Comparison of ENCODE assay signal across 22 cellular contexts in the genomic region with DNA sequence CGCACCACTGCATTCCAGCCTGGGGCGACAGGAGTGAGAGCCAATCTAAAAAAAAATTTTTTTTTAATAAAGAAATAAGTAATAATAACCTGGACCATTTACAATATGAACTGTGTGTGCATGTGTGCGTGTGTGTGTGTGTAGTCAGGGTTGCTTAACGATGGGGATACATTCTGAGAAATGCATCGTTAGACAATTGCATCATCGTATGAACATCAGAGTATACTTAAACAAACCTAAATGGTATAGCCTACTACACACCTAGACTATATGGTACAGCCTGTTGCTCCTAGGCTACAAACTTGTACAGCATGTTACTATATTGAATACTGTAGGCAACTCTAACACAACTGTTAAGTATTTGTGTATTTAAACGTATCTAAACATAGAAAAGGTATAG. TPM values are rescaled to one million over a fixed set of nuclear protein-coding genes. Genes with fewer than 3 reads are reported as not detected.
DNase-seq lines count a peak whose midpoint lies in the region; ATAC-seq, FAIRE-seq and TF ChIP-seq lines count a peak whose summit lies in the region.
"Had no signal": no experiment of that assay in that cellular context is flagged by ENCODE, and none has a peak within 500 bp of the region (broad histone marks: within the 10 kb centered on the region; RNA-seq: fewer than 3 reads in every experiment).

No MANE protein-coding gene starts in this region.

- CTCF ChIA-PET in HepG2 (lab: Yijun Ruan, JAX; ENCODE audit: low intra/inter-chr PET ratio, low total read pairs), result no interaction called here
- CTCF ChIA-PET in IMR-90 (lab: Yijun Ruan, JAX), result no interaction called here
- CTCF ChIA-PET in K562 (lab: Yijun Ruan, JAX; ENCODE audit: low intra/inter-chr PET ratio), result no interaction called here

- H3K9me3 ChIP-seq in HepG2 (ENCODE audit: low read length), result no peaks in the 10 kb centered on the region
- H3K9me3 ChIP-seq in right lobe of liver, result no peaks in the 10 kb centered on the region
- H3K9me3 ChIP-seq in IMR-90 (ENCODE audit: control insufficient read depth, insufficient read depth, low read length), result no peaks in the 10 kb centered on the region
- no peaks in the 10 kb centered on the region for H3K9me3 ChIP-seq in K562 (replicated peaks; ENCODE audit: control insufficient read depth, insufficient read depth, low read depth, low read length)
- H3K9me3 ChIP-seq in suprapubic skin, result no peaks in the 10 kb centered on the region
- H3K9me3 ChIP-seq: A549, BE2C, BLaER1, Caco-2 had no signal

- FAIRE-seq in HepG2 (lab: Jason Lieb, UNC) (no peak), K562 (lab: Jason Lieb, UNC) (no peak)
- FAIRE-seq: A549, D721Med, G401.6, GM12891, GM18507 had no signal

- H3K9me1 ChIP-seq in IMR-90 (ENCODE audit: insufficient read depth, low read length) (0 out of 2 replicates have a peak, but pooled peaks cover 2% of the 10 kb centered on the region), K562 (ENCODE audit: control insufficient read depth, insufficient read depth, low read length) (no peaks in the 10 kb centered on the region)

- no peak overlapping the region for H3K4me3 ChIP-seq in HepG2 (replicated peaks in 1 of 3; ENCODE audit: insufficient read depth in 1 of 3, low read depth in 2 of 3, low read length in 3 of 3)
- no peak overlapping the region for H3K4me3 ChIP-seq in right lobe of liver
- no peak overlapping the region for H3K4me3 ChIP-seq in IMR-90 (ENCODE audit: insufficient read depth, low read depth, low read length)
- no peak overlapping the region for H3K4me3 ChIP-seq in K562
- no peak overlapping the region for H3K4me3 ChIP-seq in suprapubic skin
- H3K4me3 ChIP-seq: A549, BLaER1 had no signal

- no peak overlapping the region for H3K9ac ChIP-seq in HepG2 (ENCODE audit: insufficient read depth, low read depth, low read length)
- H3K9ac ChIP-seq in IMR-90 (ENCODE audit: low read depth, low read length), result no peak overlapping the region
- H3K9ac ChIP-seq in K562 (ENCODE audit: insufficient read depth in 1 of 2, low read depth in 2 of 2, low read length in 2 of 2), result no peak overlapping the region
- H3K9ac ChIP-seq: BLaER1 had no signal

- H3K27ac ChIP-seq in HepG2 (ENCODE audit: extremely low read length, insufficient read depth, low read length) (no peak overlapping the region), right lobe of liver (no peak overlapping the region), IMR-90 (ENCODE audit: insufficient read depth, low read length) (no peak overlapping the region), K562 (ENCODE audit: extremely low read depth, low read depth, low read length) (no peak overlapping the region), suprapubic skin (no peak overlapping the region)
- H3K27ac ChIP-seq: 22Rv1, BLaER1 had no signal

- no peaks in the 10 kb centered on the region for H4K20me1 ChIP-seq in HepG2 (ENCODE audit: insufficient read depth, low read length)
- H4K20me1 ChIP-seq in IMR-90 (ENCODE audit: insufficient read depth, low read length), result peaks cover 7% of the 10 kb centered on the region
- H4K20me1 ChIP-seq in K562 (replicated peaks; ENCODE audit: control insufficient read depth, insufficient read depth, low read length), result no peaks in the 10 kb centered on the region

- H4K5ac ChIP-seq in IMR-90 (ENCODE audit: low read depth, low read length), result no peak overlapping the region

- no peak overlapping the region for H2BK15ac ChIP-seq in IMR-90 (ENCODE audit: low read depth, low read length)

- H2AK5ac ChIP-seq in IMR-90 (ENCODE audit: low read depth, low read length), result no peak overlapping the region

- TF ChIP-seq RAD21 in HepG2 (CRISPR knock-in tag; IDR thresholded peaks at IDR 0.05) (no peak), IMR-90 (IDR thresholded peaks at IDR 0.05; ENCODE audit: low read length) (no peak), K562 (CRISPR knock-in tag; conservative IDR thresholded peaks at IDR 0.05 in 1 of 2, IDR thresholded peaks at IDR 0.05 in 1 of 2) (no peak)

- H3K56ac ChIP-seq in IMR-90 (ENCODE audit: extremely low read depth, insufficient read depth, low read length), result no peak overlapping the region

- no peak overlapping the region for H2BK120ac ChIP-seq in IMR-90 (ENCODE audit: low read depth, low read length)

- intact Hi-C loops in HepG2 (cut with micrococcal nuclease; ENCODE audit: unreplicated experiment), result no loop called here
- intact Hi-C loops in right lobe of liver (cut with DNase I), result no loop called here
- intact Hi-C loops in IMR-90 (cut with micrococcal nuclease), result loop anchor here (5.0 kb wide), 1 partner anchor 33 kb away; no protein-coding TSS in a partner anchor
- intact Hi-C loops in K562 (cut with micrococcal nuclease), result no loop called here

- no peak for TF ChIP-seq CTCF in HepG2 (CRISPR knock-in tag; IDR thresholded peaks at IDR 0.05)
- TF ChIP-seq CTCF in right lobe of liver (IDR thresholded peaks at IDR 0.05), result no peak
- no peak for TF ChIP-seq CTCF in IMR-90 (conservative IDR thresholded peaks at IDR 0.05; ENCODE audit: low read depth, low read length)
- no peak for TF ChIP-seq CTCF in K562 (IDR thresholded peaks at IDR 0.05 in 2 of 3, conservative IDR thresholded peaks at IDR 0.05 in 1 of 3; ENCODE audit: insufficient read depth in 2 of 3, low read depth in 1 of 3, low read length in 3 of 3)
- no peak for TF ChIP-seq CTCF in suprapubic skin (IDR thresholded peaks at IDR 0.05)

- H3K18ac ChIP-seq in IMR-90 (ENCODE audit: low read depth, low read length), result no peak overlapping the region

- H3K36me3 ChIP-seq in HepG2 (replicated peaks in 1 of 2; ENCODE audit: control insufficient read depth in 1 of 2, insufficient read depth in 2 of 2, low read length in 2 of 2), result peaks cover 5 to 39% of the 10 kb centered on the region in 2 experiments
- peaks cover 0 to 17% (median 0%) of the 10 kb centered on the region in 4 donors for H3K36me3 ChIP-seq in right lobe of liver
- peaks cover 7% of the 10 kb centered on the region; the same call in 1 of the 2 replicates for H3K36me3 ChIP-seq in IMR-90 (ENCODE audit: control insufficient read depth, insufficient read depth, low read length)
- H3K36me3 ChIP-seq in K562 (ENCODE audit: control insufficient read depth, insufficient read depth, low read length), result peaks cover 67% of the 10 kb centered on the region
- peaks cover 42% of the 10 kb centered on the region for H3K36me3 ChIP-seq in suprapubic skin

- TF ChIP-seq EP300 in HepG2 (IDR thresholded peaks at IDR 0.05; ENCODE audit: low read depth in 2 of 2, low read length in 2 of 2) (no peak), HepG2 (CRISPR knock-in tag; IDR thresholded peaks at IDR 0.05; ENCODE audit: borderline replicate concordance) (no peak), K562 (IDR thresholded peaks at IDR 0.05; ENCODE audit: low read length) (no peak), suprapubic skin (IDR thresholded peaks at IDR 0.05) (no peak)

- no TSS peak for BruUV-seq in HepG2 (replicated peaks; lab: Mats Ljungman, UMichigan)
- no TSS peak for BruUV-seq in IMR-90 (replicated peaks; lab: Mats Ljungman, UMichigan)
- no TSS peak for BruUV-seq in K562 (replicated peaks; lab: Mats Ljungman, UMichigan)

- H2BK20ac ChIP-seq in IMR-90 (ENCODE audit: low read depth, low read length), result no peak overlapping the region

- in situ Hi-C loops in HepG2 (cut with HindIII; ENCODE audit: extremely low pct_ligation_motif_present, low pct_unique_long_range_greater_than_20kb), result no loop called here
- in situ Hi-C loops in IMR-90 (cut with MboI; ENCODE audit: low sequenced_read_pairs), result no loop called here
- in situ Hi-C loops in K562 (cut with MboI), result no loop called here

- peaks cover 29 to 65% of the 10 kb centered on the region in 2 experiments for H3K79me1 ChIP-seq in IMR-90 (ENCODE audit: low read depth in 1 of 2, low read length in 2 of 2)

- H3K27me3 ChIP-seq in HepG2 (ENCODE audit: control insufficient read depth in 1 of 2, insufficient read depth in 2 of 2, low read length in 2 of 2) (no peaks in the 10 kb centered on the region), right lobe of liver (no peaks in the 10 kb centered on the region), IMR-90 (ENCODE audit: control insufficient read depth, insufficient read depth, low read length) (no peaks in the 10 kb centered on the region), K562 (ENCODE audit: control insufficient read depth in 2 of 2, insufficient read depth in 2 of 2, low read length in 2 of 2) (no peaks in the 10 kb centered on the region), suprapubic skin (no peaks in the 10 kb centered on the region)
- H3K27me3 ChIP-seq: BE2C, BLaER1 had no signal

- no peak overlapping the region for H2BK5ac ChIP-seq in IMR-90 (ENCODE audit: low read depth, low read length, poor library complexity, severe bottlenecking)

- WGBS in HepG2 (ENCODE audit: low lambda C conversion rate), result 96% methylated on average over 7 of the region's 7 CpGs
- 93% methylated on average over 7 of the region's 7 CpGs for WGBS in right lobe of liver (ENCODE audit: insufficient coverage, low coverage, low lambda C conversion rate, missing lambda C conversion rate)
- WGBS in IMR-90 (ENCODE audit: extremely low coverage in 2 of 2, insufficient read length in 1 of 2), 2 experiments, result no CpG with 5 or more reads among the region's 7 CpGs
- WGBS in K562 (ENCODE audit: insufficient coverage, low coverage, missing lambda C conversion rate), result 96% methylated on average over 7 of the region's 7 CpGs
- WGBS in suprapubic skin, result 97% methylated on average over 7 of the region's 7 CpGs

- DNase-seq in HepG2 (ENCODE audit: low spot score) (no peak), right lobe of liver (no peak), IMR-90 (no peak), K562 (ENCODE audit: extremely low read depth in 1 of 4, low spot score in 3 of 4) (no peak), OCI-M2 (lab: John Stamatoyannopoulos, UW; ENCODE audit: unreplicated experiment) (no peak), suprapubic skin (ENCODE audit: low spot score in 2 of 2) (no peak)
- DNase-seq: BE2C; C1 segment of cervical spinal cord; Caco-2; Calu3; CD4-positive, alpha-beta T cell; CD8-positive, alpha-beta T cell; DMS79 treated with DMSO at 0.1 percent for 48 hours; GF-D8 had no signal

- H3K4me2 ChIP-seq in HepG2 (ENCODE audit: low read depth, low read length) (no peak overlapping the region), IMR-90 (ENCODE audit: low read depth, low read length) (no peak overlapping the region), K562 (ENCODE audit: insufficient read depth, low read length) (no peak overlapping the region)
- H3K4me2 ChIP-seq: A549, BLaER1 had no signal

- H4K91ac ChIP-seq in IMR-90 (ENCODE audit: insufficient read depth, low read depth, low read length), result no peak overlapping the region

- no peak overlapping the region for H3K4ac ChIP-seq in IMR-90 (ENCODE audit: low read depth, low read length)

- TF ChIP-seq POLR2A in HepG2 (IDR thresholded peaks at IDR 0.05; ENCODE audit: insufficient read depth in 1 of 2, low read depth in 2 of 2, low read length in 2 of 2), result no peak
- no peak for TF ChIP-seq POLR2A in right lobe of liver (IDR thresholded peaks at IDR 0.05)
- no peak for TF ChIP-seq POLR2A in IMR-90 (IDR thresholded peaks at IDR 0.05; ENCODE audit: low read depth, low read length)
- no peak for TF ChIP-seq POLR2A in K562 (conservative IDR thresholded peaks at IDR 0.05)
- no peak for TF ChIP-seq POLR2A in suprapubic skin (IDR thresholded peaks at IDR 0.05)

- H3K4me1 ChIP-seq in HepG2 (ENCODE audit: insufficient read depth, low read length) (no peaks in the 10 kb centered on the region), right lobe of liver (no peaks in the 10 kb centered on the region), IMR-90 (ENCODE audit: control insufficient read depth, insufficient read depth, low read length) (no peaks in the 10 kb centered on the region), K562 (replicated peaks in 1 of 2; ENCODE audit: control insufficient read depth in 2 of 2, insufficient read depth in 2 of 2, low read length in 2 of 2) (no peaks in the 10 kb centered on the region; a peak in 1 of 5 replicates), suprapubic skin (peaks cover 6% of the 10 kb centered on the region)
- H3K4me1 ChIP-seq: BE2C, BLaER1, Caco-2 had no signal

- dilution Hi-C loops in IMR-90 (cut with HindIII; ENCODE audit: low sequenced_read_pairs, unreplicated experiment), result no loop called here

- H3K79me2 ChIP-seq in HepG2 (ENCODE audit: insufficient read depth, low read length) (peaks cover 8% of the 10 kb centered on the region), K562 (ENCODE audit: control insufficient read depth, insufficient read depth, low read length) (peaks cover 27% of the 10 kb centered on the region)

- ATAC-seq in HepG2, result no peak
- ATAC-seq in right lobe of liver, result no peak
- ATAC-seq in IMR-90 (ENCODE audit: low read depth), result no peak
- no peak for ATAC-seq in K562
- ATAC-seq in HG03520 (IDR thresholded peaks at IDR 0.05; ENCODE audit: unreplicated experiment), result no peak
- ATAC-seq: A549; CD8-positive, alpha-beta T cell had no signal

- H2AFZ ChIP-seq in HepG2 (ENCODE audit: low read length) (no peak overlapping the region), IMR-90 (replicated peaks; ENCODE audit: low read length, poor library complexity) (no peak overlapping the region), K562 (ENCODE audit: low read depth, low read length) (no peak overlapping the region)

- no peak overlapping the region for H2AK9ac ChIP-seq in IMR-90 (replicated peaks; ENCODE audit: low read depth, low read length, poor library complexity)

- H3K23ac ChIP-seq in IMR-90 (ENCODE audit: low read depth, low read length), result no peak overlapping the region

- no peak overlapping the region for H3K14ac ChIP-seq in IMR-90 (replicated peaks; ENCODE audit: low read depth, low read length)

- POLR2A ChIA-PET in HepG2 (lab: Yijun Ruan, JAX) (no interaction called here), IMR-90 (lab: Charles Lee; ENCODE audit: unreplicated experiment) (no interaction called here), K562 (lab: Yijun Ruan, JAX) (no interaction called here)

- H4K8ac ChIP-seq in IMR-90 (ENCODE audit: low read depth in 2 of 2, low read length in 2 of 2), result no peak overlapping the region

RNA-seq across cellular contexts. Expression of a gene that starts 26.4 kb away (rescaled TPM):
- 63.1 and 93.4 TPM in 2 replicates for total RNA-seq in HepG2 (2016; rRNA removed; fragmentation: Illumina TruSeq; extraction: Trizol)
- total RNA-seq in HepG2 (2016; cell fraction: cytosol; rRNA removed; fragmentation: Illumina TruSeq; extraction: Trizol; ENCODE audit: low read depth), result 6.5 and 8.1 TPM in 2 replicates
- total RNA-seq in HepG2 (2016; cell fraction: insoluble cytoplasmic fraction; rRNA removed; fragmentation: Illumina TruSeq; extraction: Trizol), result 58.8 and 76.9 TPM in 2 replicates
- 20.6 and 25.7 TPM in 2 replicates for total RNA-seq in HepG2 (2016; cell fraction: membrane; rRNA removed; fragmentation: Illumina TruSeq; extraction: Trizol)
- 32.3 and 40.7 TPM in 2 replicates for total RNA-seq in HepG2 (2016; cell fraction: nucleus; rRNA removed; fragmentation: Illumina TruSeq; extraction: Trizol)
- 12.7 and 20.7 TPM in 2 replicates for polyA plus RNA-seq in HepG2 (2011; rRNA removed)
- polyA plus RNA-seq in HepG2 (2011; cell fraction: cytosol; rRNA removed), result 7.4 and 9.4 TPM in 2 replicates
- polyA plus RNA-seq in HepG2 (2011; cell fraction: nucleus; rRNA removed), result 5.0 and 8.0 TPM in 2 replicates
- 41.4 and 47.6 TPM in 2 replicates for polyA plus RNA-seq in HepG2 (2012)
- 3.3 and 3.9 TPM in 2 replicates for polyA plus RNA-seq in HepG2 (2016; cell fraction: cytosol; fragmentation: Illumina TruSeq; extraction: Trizol; ENCODE audit: low read depth)
- polyA plus RNA-seq in HepG2 (2016; cell fraction: insoluble cytoplasmic fraction; fragmentation: Illumina TruSeq; extraction: Trizol; ENCODE audit: low read depth), result 55.3 and 66.3 TPM in 2 replicates
- 8.9 and 11.8 TPM in 2 replicates for polyA plus RNA-seq in HepG2 (2016; cell fraction: membrane; fragmentation: Illumina TruSeq; extraction: Trizol; ENCODE audit: low read depth)
- 25.6 and 30.3 TPM in 2 replicates for polyA plus RNA-seq in HepG2 (2016; cell fraction: nucleus; fragmentation: Illumina TruSeq; extraction: Trizol; ENCODE audit: insufficient read depth, low read depth)
- 16.4 and 35.5 TPM in 2 replicates for polyA minus RNA-seq in HepG2 (2011; rRNA and poly(A)+ RNA removed; ENCODE audit: low replicate concordance)
- 38.8 and 46.6 TPM in 2 replicates for polyA minus RNA-seq in HepG2 (2011; cell fraction: cytosol; rRNA and poly(A)+ RNA removed)
- polyA minus RNA-seq in HepG2 (2011; cell fraction: nucleus; rRNA and poly(A)+ RNA removed), result 29.5 and 31.2 TPM in 2 replicates
- 10 to 100 TPM; 47.1 to 87.8 (median 81.8) TPM for total RNA-seq in right lobe of liver
- 61.1 and 135 TPM in 2 replicates for total RNA-seq in IMR-90 (2012; rRNA removed)
- polyA plus RNA-seq in IMR-90 (2012; rRNA removed), result 60.9 and 72.4 TPM in 2 replicates
- 4.0 and 24.5 TPM in 2 replicates for polyA plus RNA-seq in IMR-90 (2012; cell fraction: cytosol; rRNA removed)
- 2.4 and 38.2 TPM in 2 replicates for polyA plus RNA-seq in IMR-90 (2012; cell fraction: nucleus; rRNA removed; ENCODE audit: low replicate concordance)
- total RNA-seq in K562 (2011; cell fraction: chromatin; rRNA removed; ENCODE audit: low replicate concordance), result 20.0 and 102 TPM in 2 replicates
- total RNA-seq in K562 (2011; cell fraction: nucleolus; rRNA removed), result 10.2 and 12.4 TPM in 2 replicates
- total RNA-seq in K562 (2011; cell fraction: nucleoplasm; rRNA removed), result 23.5 and 33.6 TPM in 2 replicates
- 35.6 and 37.4 TPM in 2 replicates for total RNA-seq in K562 (2014; rRNA removed)
- total RNA-seq in K562 (2014; rRNA removed; fragmentation: Illumina TruSeq; extraction: Trizol), result 55.3 and 57.9 TPM in 2 replicates
- 61.7 and 64.8 TPM in 2 replicates for total RNA-seq in K562 (2015; rRNA removed; fragmentation: Illumina TruSeq; extraction: Trizol)
- total RNA-seq in K562 (2021), result 58.0 and 62.4 TPM in 2 replicates
- 52.2 and 62.1 TPM in 2 replicates for polyA plus RNA-seq in K562 (2011; rRNA removed)
- polyA plus RNA-seq in K562 (2011; cell fraction: cytosol; rRNA removed), result 6.3 and 18.3 TPM in 2 replicates
- polyA plus RNA-seq in K562 (2011; cell fraction: nucleus; rRNA removed), result 12.0 and 18.5 TPM in 2 replicates
- 43.7 and 55.2 TPM in 2 replicates for polyA plus RNA-seq in K562 (2012)
- 50.0 and 54.3 TPM in 2 replicates for polyA plus RNA-seq in K562 (2014; fragmentation: Illumina TruSeq; extraction: Trizol)
- polyA plus RNA-seq in K562 (2014; fragmentation: Nextera tagmentation; extraction: Ambion mirVana), result 10 to 100 TPM; 51.4 to 54.0 TPM
- 34.8 and 45.7 TPM in 2 replicates for polyA plus RNA-seq in K562 (2014; rRNA removed)
- 148 and 161 TPM in 2 replicates for polyA minus RNA-seq in K562 (2011; rRNA and poly(A)+ RNA removed)
- polyA minus RNA-seq in K562 (2011; cell fraction: cytosol; rRNA and poly(A)+ RNA removed), result 44.3 and 51.3 TPM in 2 replicates
- 15.6 and 30.8 TPM in 2 replicates for polyA minus RNA-seq in K562 (2011; cell fraction: nucleus; rRNA and poly(A)+ RNA removed)
- 10 to 100 TPM; 24.8 to 46.4 (median 38.3) TPM for total RNA-seq in suprapubic skin
